ENCODE assay signal across 8 cellular contexts in genomic region chr9:95511232-95511951, GRCh38. TPM values are rescaled to one million over a fixed set of nuclear protein-coding genes. Genes with fewer than 3 reads are reported as not detected.
A peak's percentile ranks its signal among the peaks of the same experiment; 100 is the strongest.
DNase-seq lines count a peak whose midpoint lies in the region; ATAC-seq, FAIRE-seq and TF ChIP-seq lines count a peak whose summit lies in the region.

No MANE protein-coding gene starts in this region.

- H3K4me1 Mint-ChIP-seq in Calu3 (ENCODE audit: low read depth, unreplicated experiment) (peaks cover 9% of the 10 kb centered on the region), astrocyte (ENCODE audit: low read depth, unreplicated experiment) (peaks cover 14% of the 10 kb centered on the region)

- H3K79me2 ChIP-seq in astrocyte (ENCODE audit: insufficient read depth, low read length), result no peaks in the 10 kb centered on the region

- no peaks in the 10 kb centered on the region for H3K27me3 ChIP-seq in RWPE2 (ENCODE audit: insufficient read depth, poor library complexity, severe bottlenecking)
- peaks cover 16% of the 10 kb centered on the region for H3K27me3 ChIP-seq in astrocyte (ENCODE audit: insufficient read depth, low read length)
- peaks cover 23% of the 10 kb centered on the region for H3K27me3 ChIP-seq in iPS DF 6.9 (ENCODE audit: control insufficient read depth, insufficient read depth, low read length)
- H3K27me3 ChIP-seq in skeletal muscle satellite cell (ENCODE audit: control insufficient read depth, insufficient read depth, low read length), result no peaks in the 10 kb centered on the region

- no peak for FAIRE-seq in astrocyte (lab: Jason Lieb, UNC)

- H3K4me2 ChIP-seq in astrocyte (ENCODE audit: low read length) (peak overlapping the region; percentile 100), skeletal muscle satellite cell (ENCODE audit: low read length) (peak overlapping the region; percentile 83)

- H3K9ac ChIP-seq in astrocyte (ENCODE audit: low read length) (peak overlapping the region; percentile 85), skeletal muscle satellite cell (ENCODE audit: low read depth, low read length) (peak overlapping the region; percentile 85)

- ATAC-seq in RWPE2 (ENCODE audit: low read depth), result no peak
- no peak for ATAC-seq in GM21723 (IDR thresholded peaks at IDR 0.05; ENCODE audit: unreplicated experiment)

- peak overlapping the region; percentile 44 for H3K27ac Mint-ChIP-seq in Calu3 (ENCODE audit: unreplicated experiment)
- H3K27ac Mint-ChIP-seq in astrocyte (ENCODE audit: unreplicated experiment), result peak overlapping the region; percentile 72

- H3K36me3 ChIP-seq in RWPE2 (ENCODE audit: low read depth) (no peaks in the 10 kb centered on the region), astrocyte (ENCODE audit: insufficient read depth, low read length) (no peaks in the 10 kb centered on the region), iPS DF 6.9 (ENCODE audit: control insufficient read depth, insufficient read depth, low read length) (no peaks in the 10 kb centered on the region), skeletal muscle satellite cell (ENCODE audit: insufficient read depth, low read length) (no peaks in the 10 kb centered on the region)

- peaks cover 6% of the 10 kb centered on the region for H3K27me3 Mint-ChIP-seq in Calu3 (ENCODE audit: unreplicated experiment)
- peaks cover 24% of the 10 kb centered on the region for H3K27me3 Mint-ChIP-seq in astrocyte (ENCODE audit: low read depth, unreplicated experiment)

- H3K4me1 ChIP-seq in RWPE2 (ENCODE audit: insufficient read depth, poor library complexity, severe bottlenecking), result no peaks in the 10 kb centered on the region
- H3K4me1 ChIP-seq in astrocyte (ENCODE audit: insufficient read depth, low read length), result peaks cover 28% of the 10 kb centered on the region
- H3K4me1 ChIP-seq in iPS DF 6.9 (ENCODE audit: control insufficient read depth, insufficient read depth, low read length), result peaks cover 3% of the 10 kb centered on the region
- peaks cover 18% of the 10 kb centered on the region for H3K4me1 ChIP-seq in skeletal muscle satellite cell (ENCODE audit: control insufficient read depth, insufficient read depth, low read length)

- TSS peak; percentile 43 for BruUV-seq in Calu3 (replicated peaks; lab: Mats Ljungman, UMichigan)

- peak overlapping the region; percentile 49 for H3K4me3 ChIP-seq in RWPE2 (ENCODE audit: severe bottlenecking)
- peak overlapping the region; percentile 85 for H3K4me3 ChIP-seq in astrocyte (ENCODE audit: insufficient read depth, low read depth, low read length)
- peak overlapping the region; percentile 85; the same call in 1 of the 2 replicates for H3K4me3 ChIP-seq in iPS DF 6.9 (ENCODE audit: low read length)
- peak overlapping the region; percentile 91 for H3K4me3 ChIP-seq in skeletal muscle satellite cell (ENCODE audit: low read length)

- H2AFZ ChIP-seq in astrocyte (ENCODE audit: low read depth, low read length), result peak overlapping the region; percentile 71

- H3K9me3 ChIP-seq in RWPE2 (ENCODE audit: severe bottlenecking), result no peaks in the 10 kb centered on the region
- no peaks in the 10 kb centered on the region for H3K9me3 ChIP-seq in astrocyte (ENCODE audit: insufficient read depth, low read depth, low read length)
- H3K9me3 ChIP-seq in iPS DF 6.9 (ENCODE audit: control insufficient read depth, insufficient read depth, low read length), result no peaks in the 10 kb centered on the region
- no peaks in the 10 kb centered on the region for H3K9me3 ChIP-seq in skeletal muscle satellite cell (replicated peaks; ENCODE audit: low read length)

- TF ChIP-seq CTCF in Calu3 (IDR thresholded peaks at IDR 0.05; ENCODE audit: unreplicated experiment) (no peak), RWPE2 (IDR thresholded peaks at IDR 0.05; ENCODE audit: poor library complexity, severe bottlenecking) (no peak), astrocyte (IDR thresholded peaks at IDR 0.05; ENCODE audit: insufficient read depth, low read depth, low read length) (no peak)

- no peaks in the 10 kb centered on the region for H4K20me1 ChIP-seq in astrocyte (ENCODE audit: insufficient read depth, low read length)

- no CpG with 5 or more reads among the region's 34 CpGs for WGBS in iPS DF 6.9 (ENCODE audit: insufficient coverage, insufficient read length)

- H3K36me3 Mint-ChIP-seq in Calu3 (ENCODE audit: insufficient read depth, unreplicated experiment), result peaks cover 55% of the 10 kb centered on the region
- H3K36me3 Mint-ChIP-seq in astrocyte (ENCODE audit: low read depth, unreplicated experiment), result no peaks in the 10 kb centered on the region

- intact Hi-C loops in Calu3 (cut with micrococcal nuclease; ENCODE audit: unreplicated experiment), result no loop called here

- H3K4me3 Mint-ChIP-seq in Calu3 (ENCODE audit: low read depth, unreplicated experiment) (peak overlapping the region; percentile 88), astrocyte (ENCODE audit: unreplicated experiment) (peak overlapping the region; percentile 92)

- no peaks in the 10 kb centered on the region for H3K9me3 Mint-ChIP-seq in Calu3 (ENCODE audit: low read depth, unreplicated experiment)
- peaks cover 2% of the 10 kb centered on the region for H3K9me3 Mint-ChIP-seq in astrocyte (ENCODE audit: unreplicated experiment)

- DNase-seq in Calu3, result no peak
- peak; percentile 53 for DNase-seq in HuH-7 (ENCODE audit: low spot score)
- peak; percentile 66 for DNase-seq in RWPE2 (ENCODE audit: low spot score)
- no peak for DNase-seq in astrocyte (ENCODE audit: low read depth)
- no peak for DNase-seq in iPS DF 6.9 (ENCODE audit: low read depth, low spot score)
- no peak for DNase-seq in HPDE6-E6E7 (ENCODE audit: extremely low spot score)

- CTCF ChIA-PET in Calu3 (lab: Charles Lee), result interaction anchor here (0.6 kb wide), 1 partner anchor 246 kb away, joined by 6 read pairs; no protein-coding TSS in a partner anchor

- H3K27ac ChIP-seq in RWPE2 (ENCODE audit: poor library complexity, severe bottlenecking) (peak overlapping the region; percentile 90), astrocyte (ENCODE audit: low read depth, low read length) (peak overlapping the region; percentile 69), iPS DF 6.9 (ENCODE audit: low read length) (no peak overlapping the region)

RNA-seq across cellular contexts. Expression of gene PTCH1, which starts 5.4 kb away (rescaled TPM):
- total RNA-seq in Calu3 (2022), result 7.6 and 9.5 TPM in 2 replicates
- total RNA-seq in astrocyte, result 18.0 and 21.3 TPM in 2 replicates
- 3.5 and 3.9 TPM in 2 replicates for total RNA-seq in skeletal muscle satellite cell (2012; rRNA removed)

Comparison
In these comparisons a context has a peak if more than half of its experiments do, and no peak if none do; other contexts are left out.
1. DNase-seq: peak in HuH-7 (single experiment) and RWPE2 (single experiment); none in Calu3 (single experiment), astrocyte (single experiment), iPS DF 6.9 (single experiment) and HPDE6-E6E7 (single experiment).
2. Peak in every context shown above with its lines, with median percentiles within 50 percentile points of each other: H3K4me3 ChIP-seq.